ENCODE assay signal across 8 cellular contexts in genomic region chr17:58082341-58082869, GRCh38. TPM values are rescaled to one million over a fixed set of nuclear protein-coding genes. Genes with fewer than 3 reads are reported as not detected.
DNase-seq lines count a peak whose midpoint lies in the region; TF ChIP-seq lines count a peak whose summit lies in the region.

No MANE protein-coding gene starts in this region.

- in situ Hi-C loops in GM23248 (cut with MboI), result no loop called here

- H4K20me1 ChIP-seq in GM23248 (ENCODE audit: insufficient read depth), result peaks cover 13% of the 10 kb centered on the region; the same call in 1 of the 2 replicates
- H4K20me1 ChIP-seq in SU-DHL-6 (ENCODE audit: low read depth, low read length), result peaks cover 21% of the 10 kb centered on the region

- peak overlapping the region; percentile 58 for H3K9ac ChIP-seq in GM23248
- peak overlapping the region; percentile 38; the same call in 1 of the 2 replicates for H3K9ac ChIP-seq in SU-DHL-6 (ENCODE audit: low read length)
- peak overlapping the region; percentile 61 for H3K9ac ChIP-seq in iPS-15b (ENCODE audit: low read depth, low read length)
- H3K9ac ChIP-seq in skeletal muscle satellite cell (ENCODE audit: low read depth, low read length), result peak overlapping the region; percentile 79

- H3F3A ChIP-seq in GM23248 (ENCODE audit: insufficient read depth), result no peaks in the 10 kb centered on the region
- 0 out of 2 replicates have a peak, but pooled peaks cover 7% of the 10 kb centered on the region for H3F3A ChIP-seq in SU-DHL-6 (ENCODE audit: insufficient read depth)

- H3K27me3 ChIP-seq in GM23248 (replicated peaks; ENCODE audit: insufficient read depth) (0 out of 2 replicates have a peak, but pooled peaks cover 13% of the 10 kb centered on the region), SU-DHL-6 (ENCODE audit: low read length) (no peaks in the 10 kb centered on the region), iPS-15b (ENCODE audit: control insufficient read depth, insufficient read depth, low read length) (peaks cover 7% of the 10 kb centered on the region), skeletal muscle satellite cell (ENCODE audit: control insufficient read depth, insufficient read depth, low read length) (peaks cover 32% of the 10 kb centered on the region)

- DNase-seq in GM23248 (no peak), NCI-H748 (lab: John Stamatoyannopoulos, UW; ENCODE audit: unreplicated experiment) (no peak), NCI-H2227 treated with DMSO at 0.1 percent for 48 hours (lab: John Stamatoyannopoulos, UW) (no peak), amniotic stem cell (lab: John Stamatoyannopoulos, UW) (no peak)
- DNase-seq in central memory CD4-positive, alpha-beta T cell, result no peak

- H3K27ac ChIP-seq in GM23248, result no peak overlapping the region
- no peak overlapping the region for H3K27ac ChIP-seq in SU-DHL-6 (ENCODE audit: low read depth, low read length)

- H3K9me2 ChIP-seq in GM23248 (ENCODE audit: insufficient read depth), result no peaks in the 10 kb centered on the region
- no peaks in the 10 kb centered on the region for H3K9me2 ChIP-seq in SU-DHL-6 (replicated peaks; ENCODE audit: insufficient read depth, low read length)

- TF ChIP-seq CTCF in SU-DHL-6 (IDR thresholded peaks at IDR 0.05; ENCODE audit: insufficient read depth, low read length, poor library complexity, severe bottlenecking), result no peak

- H3K79me2 ChIP-seq in GM23248 (ENCODE audit: insufficient read depth), result peaks cover 40% of the 10 kb centered on the region
- H3K79me2 ChIP-seq in SU-DHL-6 (ENCODE audit: insufficient read depth, low read length), result peaks cover 38% of the 10 kb centered on the region

- 81 to 84% methylated on average over 10 of the region's 10 CpGs for WGBS in GM23248 (ENCODE audit: low coverage in 1 of 2, low lambda C conversion rate in 2 of 2, missing lambda C conversion rate in 2 of 2), 2 experiments

- 0 out of 2 replicates have a peak, but pooled peaks cover 3% of the 10 kb centered on the region for H3K36me3 ChIP-seq in GM23248 (ENCODE audit: low read depth)
- H3K36me3 ChIP-seq in SU-DHL-6 (ENCODE audit: low read length), result no peaks in the 10 kb centered on the region
- H3K36me3 ChIP-seq in iPS-15b (ENCODE audit: control insufficient read depth, insufficient read depth, low read length), result no peaks in the 10 kb centered on the region
- H3K36me3 ChIP-seq in skeletal muscle satellite cell (ENCODE audit: insufficient read depth, low read length), result peaks cover 17% of the 10 kb centered on the region

- no peak overlapping the region for H3K4me2 ChIP-seq in GM23248 (ENCODE audit: unreplicated experiment)
- H3K4me2 ChIP-seq in SU-DHL-6 (ENCODE audit: low read depth, low read length, poor library complexity, severe bottlenecking), result peak overlapping the region; percentile 53
- peak overlapping the region; percentile 90 for H3K4me2 ChIP-seq in skeletal muscle satellite cell (ENCODE audit: low read length)

- H3K9me3 ChIP-seq in GM23248 (ENCODE audit: low read depth) (no peaks in the 10 kb centered on the region), SU-DHL-6 (ENCODE audit: insufficient read depth, low read length) (no peaks in the 10 kb centered on the region), iPS-15b (ENCODE audit: control insufficient read depth, insufficient read depth, low read length) (no peaks in the 10 kb centered on the region), skeletal muscle satellite cell (replicated peaks; ENCODE audit: low read length) (no peaks in the 10 kb centered on the region)

- H3K4me1 ChIP-seq in GM23248 (ENCODE audit: insufficient read depth) (peaks cover 16% of the 10 kb centered on the region; the same call in 1 of the 2 replicates), iPS-15b (ENCODE audit: control insufficient read depth, insufficient read depth, low read length) (peaks cover 18% of the 10 kb centered on the region), skeletal muscle satellite cell (ENCODE audit: control insufficient read depth, insufficient read depth, low read length) (peaks cover 21% of the 10 kb centered on the region)

- H3K4me3 ChIP-seq in GM23248 (0 out of 2 replicates have a peak overlapping the region, but pooled peaks have one; percentile 55), SU-DHL-6 (ENCODE audit: insufficient read depth, low read length, poor library complexity, severe bottlenecking) (peak overlapping the region; percentile 36), iPS-15b (ENCODE audit: low read depth, low read length) (peak overlapping the region; percentile 58), skeletal muscle satellite cell (ENCODE audit: low read length) (peak overlapping the region; percentile 70)

- H2AFZ ChIP-seq in GM23248 (peak overlapping the region; percentile 90), SU-DHL-6 (ENCODE audit: low read depth, low read length, severe bottlenecking) (peak overlapping the region; percentile 96)

RNA-seq across cellular contexts. Expression of gene DYNLL2, which starts 0.8 kb away (rescaled TPM):
- 9.9 and 11.3 TPM in 2 replicates for total RNA-seq in GM23248 (2014; rRNA removed; shearing (Covaris generic))
- 1.0 and 1.5 TPM in 2 replicates for polyA plus RNA-seq in GM23248 (2016; fragmentation: Nextera tagmentation; extraction: Ambion mirVana)
- total RNA-seq in skeletal muscle satellite cell (2012; rRNA removed), result 7.2 and 7.4 TPM in 2 replicates
